ENCODE assay signal across 11 cellular contexts in genomic region chr12:120849765-120850164, GRCh38. TPM values are rescaled to one million over a fixed set of nuclear protein-coding genes. Genes with fewer than 3 reads are reported as not detected.
A peak's percentile ranks its signal among the peaks of the same experiment; 100 is the strongest.
DNase-seq lines count a peak whose midpoint lies in the region; ATAC-seq and TF ChIP-seq lines count a peak whose summit lies in the region.
"Had no signal": no experiment of that assay in that cellular context is flagged by ENCODE, and none has a peak within 500 bp of the region (broad histone marks: within the 10 kb centered on the region; RNA-seq: fewer than 3 reads in every experiment).

No MANE protein-coding gene starts in this region.

- peaks cover 52% of the 10 kb centered on the region for H3K79me2 ChIP-seq in GM23338 (replicated peaks; ENCODE audit: insufficient read depth)

- no peak overlapping the region for H3K9ac ChIP-seq in rectal smooth muscle tissue (ENCODE audit: low read length)

- ATAC-seq in GM23338 (no peak), RWPE2 (ENCODE audit: low read depth) (peak; percentile 97)

- peak overlapping the region; percentile 21; the same call in 1 of the 2 replicates for H3K27ac ChIP-seq in GM23338 (ENCODE audit: low read depth)
- peak overlapping the region; percentile 44 for H3K27ac ChIP-seq in RWPE2 (ENCODE audit: poor library complexity, severe bottlenecking)
- H3K27ac ChIP-seq in rectal smooth muscle tissue (ENCODE audit: low read depth, low read length), result peak overlapping the region; percentile 4
- H3K27ac ChIP-seq: colonic mucosa had no signal

- DNase-seq in GM23338 (ENCODE audit: low spot score), result no peak
- DNase-seq in RWPE2 (ENCODE audit: low spot score), result no peak
- DNase-seq in fibroblast of villous mesenchyme (ENCODE audit: low read depth), result peak; percentile 61
- DNase-seq in iPS-NIHi7 (ENCODE audit: extremely low spot score), result no peak
- DNase-seq in activated gamma-delta T cell treated with Interleukin-2 at 50 U/mL for 16 hours, result no peak
- no peak for DNase-seq in epidermal melanocyte (ENCODE audit: insufficient read length, low spot score)
- no peak for DNase-seq in medulla oblongata (ENCODE audit: extremely low spot score)
- DNase-seq: colonic mucosa, left colon, NCI-H1048 had no signal

- no peak overlapping the region for H3K4me3 Mint-ChIP-seq in GM23338

- H3K27me3 ChIP-seq in GM23338 (ENCODE audit: insufficient read depth) (no peaks in the 10 kb centered on the region), RWPE2 (ENCODE audit: insufficient read depth, poor library complexity, severe bottlenecking) (no peaks in the 10 kb centered on the region), rectal smooth muscle tissue (ENCODE audit: control insufficient read depth, insufficient read depth, low read length) (no peaks in the 10 kb centered on the region)
- H3K27me3 ChIP-seq: colonic mucosa had no signal

- H3K4me1 Mint-ChIP-seq in GM23338, result peaks cover 9% of the 10 kb centered on the region

- TF ChIP-seq CTCF in GM23338 (conservative IDR thresholded peaks at IDR 0.05; ENCODE audit: low read depth in 2 of 2), result no peak
- no peak for TF ChIP-seq CTCF in RWPE2 (IDR thresholded peaks at IDR 0.05; ENCODE audit: poor library complexity, severe bottlenecking)
- no peak for TF ChIP-seq CTCF in fibroblast of villous mesenchyme (IDR thresholded peaks at IDR 0.05; ENCODE audit: insufficient read depth, low read depth, low read length)

- no peak overlapping the region for H3K4me2 ChIP-seq in GM23338

- no peaks in the 10 kb centered on the region for H3K4me1 ChIP-seq in GM23338 (ENCODE audit: insufficient read depth)
- peaks cover 24% of the 10 kb centered on the region for H3K4me1 ChIP-seq in RWPE2 (ENCODE audit: insufficient read depth, poor library complexity, severe bottlenecking)
- peaks cover 15% of the 10 kb centered on the region for H3K4me1 ChIP-seq in rectal smooth muscle tissue (ENCODE audit: control insufficient read depth, insufficient read depth, low read length)

- H2AFZ ChIP-seq in GM23338, result no peak overlapping the region

- H3K9me2 ChIP-seq in GM23338 (ENCODE audit: insufficient read depth), result no peaks in the 10 kb centered on the region

- H3K36me3 ChIP-seq in GM23338 (ENCODE audit: insufficient read depth), result no peaks in the 10 kb centered on the region
- no peaks in the 10 kb centered on the region for H3K36me3 ChIP-seq in RWPE2 (ENCODE audit: low read depth)
- no peaks in the 10 kb centered on the region for H3K36me3 ChIP-seq in rectal smooth muscle tissue (ENCODE audit: control insufficient read depth, insufficient read depth, low read length)
- H3K36me3 ChIP-seq: colonic mucosa had no signal

- H4K20me1 ChIP-seq in GM23338 (replicated peaks; ENCODE audit: insufficient read depth), result peaks cover 5% of the 10 kb centered on the region; the same call in 1 of the 2 replicates

- H3K27ac Mint-ChIP-seq in GM23338, result peak overlapping the region; percentile 68

- H3K27me3 Mint-ChIP-seq in GM23338 (ENCODE audit: insufficient read depth, low read depth, poor library complexity), result no peaks in the 10 kb centered on the region

- no peaks in the 10 kb centered on the region for H3K36me3 Mint-ChIP-seq in GM23338 (ENCODE audit: low read depth)

- no peaks in the 10 kb centered on the region for H3F3A ChIP-seq in GM23338 (replicated peaks; ENCODE audit: low read depth)

- H3K4me3 ChIP-seq in GM23338 (no peak overlapping the region), RWPE2 (ENCODE audit: severe bottlenecking) (no peak overlapping the region), fibroblast of villous mesenchyme (ENCODE audit: low read depth, low read length) (no peak overlapping the region), rectal smooth muscle tissue (ENCODE audit: low read length) (no peak overlapping the region)
- H3K4me3 ChIP-seq: colonic mucosa had no signal

- H3K9me3 Mint-ChIP-seq in GM23338, result no peaks in the 10 kb centered on the region

- H3K9me3 ChIP-seq in RWPE2 (ENCODE audit: severe bottlenecking), result no peaks in the 10 kb centered on the region
- H3K9me3 ChIP-seq: colonic mucosa had no signal

TF ChIP-seq in GM23338, 12 proteins besides CTCF, POLR2A, EP300 and RAD21 (continues in another document):
- TF ChIP-seq NANOG (IDR thresholded peaks at IDR 0.05; ENCODE audit: borderline replicate concordance) (no peak), ETS1 (IDR thresholded peaks at IDR 0.05) (no peak), JUNB (IDR thresholded peaks at IDR 0.05; ENCODE audit: unreplicated experiment) (no peak), EZH2 (IDR thresholded peaks at IDR 0.05; ENCODE audit: low read depth, unreplicated experiment) (no peak), ZNF331 (CRISPR knock-in tag; IDR thresholded peaks at IDR 0.05; ENCODE audit: low read depth) (no peak), ZNF114 (CRISPR knock-in tag; IDR thresholded peaks at IDR 0.05) (no peak), STAT1 (IDR thresholded peaks at IDR 0.05; ENCODE audit: unreplicated experiment) (no peak), ZNF462 (CRISPR knock-in tag; IDR thresholded peaks at IDR 0.05) (no peak), CREB1 (CRISPR knock-in tag; IDR thresholded peaks at IDR 0.05; ENCODE audit: low read depth) (no peak), EZH2phosphoT487 (IDR thresholded peaks at IDR 0.05; ENCODE audit: unreplicated experiment) (no peak), POLR2AphosphoS5 (IDR thresholded peaks at IDR 0.05; ENCODE audit: low read depth) (no peak)

RNA-seq across cellular contexts. Expression of gene SPPL3, which starts 54.4 kb away (rescaled TPM):
- 25.2 and 27.8 TPM in 2 replicates for total RNA-seq in GM23338 (2014; rRNA removed; shearing (Covaris generic))
- polyA plus RNA-seq in GM23338 (2016; fragmentation: Nextera tagmentation; extraction: Ambion mirVana), result 10.9 and 12.7 TPM in 2 replicates
- 8.7 and 9.5 TPM in 2 replicates for total RNA-seq in fibroblast of villous mesenchyme
